Comparison of ENCODE assay signal across 15 cellular contexts in the genomic region with DNA sequence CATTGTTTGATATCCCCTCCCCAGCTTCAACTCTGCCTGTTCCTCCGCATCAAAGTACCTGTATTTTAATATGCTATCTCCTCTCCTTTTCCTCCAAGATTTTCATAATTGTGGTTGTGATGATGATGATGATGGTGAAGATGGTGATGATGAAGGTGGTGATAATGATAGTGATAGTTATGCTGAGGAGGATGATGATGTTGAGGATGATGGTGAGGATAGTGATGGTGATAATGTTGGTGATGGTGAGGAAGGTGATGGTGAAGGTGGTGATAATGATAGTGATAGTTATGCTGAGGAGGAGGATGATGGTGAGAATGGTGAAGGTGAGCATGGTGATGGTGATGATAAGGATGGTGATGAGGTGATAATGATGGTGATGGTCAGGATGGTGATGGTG. TPM values are rescaled to one million over a fixed set of nuclear protein-coding genes. Genes with fewer than 3 reads are reported as not detected.
"Had no signal": no experiment of that assay in that cellular context is flagged by ENCODE, and none has a peak within 500 bp of the region (broad histone marks: within the 10 kb centered on the region; RNA-seq: fewer than 3 reads in every experiment).

No MANE protein-coding gene starts in this region.

RNA-seq across cellular contexts. Expression of a gene that starts 42.3 kb away (rescaled TPM):
- total RNA-seq: activated B cell treated with CpG ODN at 0.5 μM for 24 hours; activated CD4-positive, alpha-beta memory T cell treated with anti-CD3 and anti-CD28 coated beads for 36 hours; activated CD4-positive, alpha-beta memory T cell treated with anti-CD3 and anti-CD28 coated beads, Interleukin-2, amount 10 ng/mL, durations not matched to agents 7 days and 5 days; activated CD4-positive, alpha-beta T cell treated with anti-CD3 and anti-CD28 coated beads for 36 hours; activated CD4-positive, alpha-beta T cell treated with anti-CD3 and anti-CD28 coated beads, Interleukin-2, amount 10 ng/mL, durations not matched to agents 24 days and 14 days; activated CD4-positive, alpha-beta T cell treated with anti-CD3 and anti-CD28 coated beads, Interleukin-2, amount 10 ng/mL, durations not matched to agents 7 days and 5 days; activated CD8-positive, alpha-beta memory T cell treated with anti-CD3 and anti-CD28 coated beads for 36 hours; activated CD8-positive, alpha-beta memory T cell treated with anti-CD3 and anti-CD28 coated beads, Interleukin-2, amount 10 ng/mL, durations not matched to agents 7 days and 5 days; activated CD8-positive, alpha-beta T cell treated with anti-CD3 and anti-CD28 coated beads for 36 hours; activated CD8-positive, alpha-beta T cell treated with anti-CD3 and anti-CD28 coated beads, Interleukin-2, amount 10 ng/mL, durations not matched to agents 7 days and 5 days; T-cell; T-helper 1 cell treated with Interleukin-12 subunit alpha and Interleukin-12 subunit beta and Interleukin-4 antibody, amounts not matched to agents 30 ng/mL and 1 ng/mL, for 36 hours; T-helper 17 cell; T-helper 2 cell treated with Interferon-gamma antibody and Interleukin-4, amounts not matched to agents 100 ng/mL and 5 ng/mL, for 36 hours; WTC11 had no signal
